ENCODE assay signal across 9 cellular contexts in the genomic region with DNA sequence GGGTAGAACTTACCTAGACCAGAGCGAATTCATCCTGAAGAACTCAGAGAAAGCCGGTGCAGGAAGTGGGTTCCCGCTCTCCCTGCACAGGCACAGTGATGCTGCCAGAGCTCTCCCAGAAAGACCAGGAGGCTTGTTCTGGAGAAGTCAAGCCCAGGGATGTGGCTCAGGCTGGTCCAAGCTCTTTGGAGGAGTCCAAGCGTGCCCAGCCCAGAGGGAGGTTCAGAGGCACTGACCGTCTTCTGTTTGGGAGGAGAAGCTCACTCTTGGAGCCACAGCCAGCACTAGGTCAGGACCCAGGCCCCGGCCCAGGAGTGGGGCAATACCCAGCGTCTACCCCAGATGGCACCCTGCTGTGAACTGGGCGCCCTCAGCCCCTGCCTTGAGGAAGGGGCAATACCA. TPM values are rescaled to one million over a fixed set of nuclear protein-coding genes. Genes with fewer than 3 reads are reported as not detected.
DNase-seq lines count a peak whose midpoint lies in the region; TF ChIP-seq lines count a peak whose summit lies in the region.
"Had no signal": no experiment of that assay in that cellular context is flagged by ENCODE, and none has a peak within 500 bp of the region (broad histone marks: within the 10 kb centered on the region; RNA-seq: fewer than 3 reads in every experiment).

No MANE protein-coding gene starts in this region.

- intact Hi-C loops in breast epithelium (cut with DNase I; ENCODE audit: low total_unique reads) = no loop called here

- no peaks in the 10 kb centered on the region for H3F3A ChIP-seq in neural cell (ENCODE audit: insufficient read depth, low read length, poor library complexity, severe bottlenecking)

- no peaks in the 10 kb centered on the region for H3K9me3 ChIP-seq in HUES6 (ENCODE audit: control insufficient read depth, insufficient read depth, low read depth, low read length)
- no peaks in the 10 kb centered on the region for H3K9me3 ChIP-seq in breast epithelium
- no peaks in the 10 kb centered on the region for H3K9me3 ChIP-seq in neural cell (ENCODE audit: low read length)

- H3K4me3 ChIP-seq in HUES6 (ENCODE audit: low read depth, low read length) = peak overlapping the region; percentile 85
- peak overlapping the region in 2 of 3 donors; percentile 75 to 86 for H3K4me3 ChIP-seq in breast epithelium
- peak overlapping the region; percentile 97 for H3K4me3 ChIP-seq in neural cell (ENCODE audit: low read length)

- H3K36me3 ChIP-seq in HUES6 (ENCODE audit: control insufficient read depth, insufficient read depth, low read length) = peaks cover 6% of the 10 kb centered on the region; the same call in 1 of the 2 replicates
- H3K36me3 ChIP-seq in breast epithelium = no peaks in the 10 kb centered on the region
- H3K36me3 ChIP-seq in neural cell (ENCODE audit: insufficient read depth, low read length) = no peaks in the 10 kb centered on the region

- H3K79me2 ChIP-seq in neural cell (replicated peaks; ENCODE audit: insufficient read depth, low read length) = peaks cover 20% of the 10 kb centered on the region

- peak; percentile 11 for DNase-seq in AG08395 (ENCODE audit: low spot score)
- DNase-seq in breast epithelium (ENCODE audit: low spot score in 2 of 2) = no peak
- DNase-seq in NCI-H446 treated with DMSO at 0.1 percent for 48 hours (lab: John Stamatoyannopoulos, UW) = no peak
- no peak for DNase-seq in SW480 (ENCODE audit: low spot score)
- DNase-seq in NCI-H2107 treated with DMSO at 0.1 percent for 48 hours (lab: John Stamatoyannopoulos, UW; ENCODE audit: unreplicated experiment) = no peak
- no peak for DNase-seq in NCI-H1092 (lab: John Stamatoyannopoulos, UW)
- DNase-seq: DND-41 had no signal

- TF ChIP-seq RAD21 in neural cell (conservative IDR thresholded peaks at IDR 0.05) = no peak

- no peak overlapping the region for H3K4me2 ChIP-seq in neural cell (ENCODE audit: low read length)

- TF ChIP-seq EP300 in neural cell (conservative IDR thresholded peaks at IDR 0.05; ENCODE audit: poor library complexity, severe bottlenecking) = no peak

- no peaks in the 10 kb centered on the region for H3K9me2 ChIP-seq in neural cell (ENCODE audit: insufficient read depth, low read length)

- no peak for TF ChIP-seq POLR2A in breast epithelium (IDR thresholded peaks at IDR 0.05)

- no peak overlapping the region for H2AFZ ChIP-seq in neural cell (ENCODE audit: low read depth, low read length)

- TF ChIP-seq CTCF in breast epithelium (IDR thresholded peaks at IDR 0.05) (no peak), neural cell (IDR thresholded peaks at IDR 0.05; ENCODE audit: poor library complexity, severe bottlenecking) (no peak)

- peak overlapping the region; percentile 97 for H3K9ac ChIP-seq in HUES6 (ENCODE audit: low read length)
- H3K9ac ChIP-seq in neural cell (ENCODE audit: low read length) = no peak overlapping the region

- H3K27me3 ChIP-seq in HUES6 (ENCODE audit: control insufficient read depth, insufficient read depth, low read length) (peaks cover 9% of the 10 kb centered on the region; the same call in 1 of the 2 replicates), breast epithelium (no peaks in the 10 kb centered on the region), neural cell (ENCODE audit: insufficient read depth, low read depth, low read length) (no peaks in the 10 kb centered on the region)

- H4K20me1 ChIP-seq in neural cell (ENCODE audit: insufficient read depth) = no peaks in the 10 kb centered on the region

- H3K27ac ChIP-seq in HUES6 (ENCODE audit: low read depth, low read length) = peak overlapping the region; percentile 99; the same call in 1 of the 2 replicates
- peak overlapping the region; percentile 15 to 92 for H3K27ac ChIP-seq in breast epithelium
- H3K27ac ChIP-seq in neural cell (ENCODE audit: low read length) = no peak overlapping the region

- H3K4me1 ChIP-seq in HUES6 (ENCODE audit: control insufficient read depth, insufficient read depth, low read length) = peaks cover 45% of the 10 kb centered on the region
- H3K4me1 ChIP-seq in breast epithelium = peaks cover 0 to 8% of the 10 kb centered on the region in 2 donors

TF ChIP-seq in neural cell, 6 proteins besides CTCF, POLR2A, EP300 and RAD21:
- TF ChIP-seq POLR2AphosphoS5 (IDR thresholded peaks at IDR 0.05) = no peak
- TF ChIP-seq EZH2 (IDR thresholded peaks at IDR 0.05; ENCODE audit: borderline replicate concordance, insufficient read depth, low read length, poor library complexity, severe bottlenecking) = no peak
- TF ChIP-seq TAF1 (IDR thresholded peaks at IDR 0.05; ENCODE audit: low read depth) = no peak
- TF ChIP-seq MXI1 (conservative IDR thresholded peaks at IDR 0.05; ENCODE audit: poor library complexity, severe bottlenecking) = no peak
TF ChIP-seq in neural cell: peak in this region for 0.

RNA-seq across cellular contexts. Expression of gene PMEPA1, which starts 1.5 kb away (rescaled TPM):
- total RNA-seq in breast epithelium = 10 to 100 TPM in 2 of 3 donors, 1 to 10 TPM in 1; 9.2 to 13.2 (median 13.1) TPM
- 3.3 and 5.0 TPM in 2 replicates for polyA plus RNA-seq in neural cell
- polyA minus RNA-seq in neural cell = 8.8 and 9.7 TPM in 2 replicates
